Comparison of ENCODE assay signal across 17 cellular contexts in genomic region chr12:55698241-55698955, GRCh38. TPM values are rescaled to one million over a fixed set of nuclear protein-coding genes. Genes with fewer than 3 reads are reported as not detected.
A peak's percentile ranks its signal among the peaks of the same experiment; 100 is the strongest.
DNase-seq lines count a peak whose midpoint lies in the region; ATAC-seq and TF ChIP-seq lines count a peak whose summit lies in the region.
"Had no signal": no experiment of that assay in that cellular context is flagged by ENCODE, and none has a peak within 500 bp of the region (broad histone marks: within the 10 kb centered on the region; RNA-seq: fewer than 3 reads in every experiment).

No MANE protein-coding gene starts in this region.

- no peak overlapping the region for H3K27ac Mint-ChIP-seq in activated naive CD8-positive, alpha-beta T cell treated with anti-CD3 and anti-CD28 coated beads, Interleukin-2, amount 10 ng/mL, durations not matched to agents 7 days and 5 days
- no peak overlapping the region for H3K27ac Mint-ChIP-seq in activated naive CD8-positive, alpha-beta T cell treated with anti-CD3 and anti-CD28 coated beads for 36 hours

- H2AFZ ChIP-seq in mesenchymal stem cell (ENCODE audit: low read depth, low read length), result no peak overlapping the region

- no peak overlapping the region for H2BK12ac ChIP-seq in mesenchymal stem cell (ENCODE audit: low read length in 2 of 2)

- no peaks in the 10 kb centered on the region for H3K9me3 Mint-ChIP-seq in activated naive CD8-positive, alpha-beta T cell treated with anti-CD3 and anti-CD28 coated beads, Interleukin-2, amount 10 ng/mL, durations not matched to agents 7 days and 5 days
- no peaks in the 10 kb centered on the region for H3K9me3 Mint-ChIP-seq in activated naive CD8-positive, alpha-beta T cell treated with anti-CD3 and anti-CD28 coated beads for 36 hours

- H3K23ac ChIP-seq in mesenchymal stem cell (ENCODE audit: low read length in 2 of 2), result no peak overlapping the region

- peak overlapping the region; percentile 9 to 100 (median 24) for H3K27ac ChIP-seq in esophagus muscularis mucosa (replicated peaks in 1 of 4)
- H3K27ac ChIP-seq in transverse colon, result no peak overlapping the region
- H3K27ac ChIP-seq in mesenchymal stem cell (ENCODE audit: low read length, poor library complexity, severe bottlenecking), result no peak overlapping the region
- H3K27ac ChIP-seq: BLaER1 treated with 17β-estradiol and CSF1 and Interleukin-3, amounts not matched to agents 10 nM and 100 nM; HL-60 had no signal

- peak; percentile 17 for DNase-seq in activated naive CD8-positive, alpha-beta T cell treated with anti-CD3 and anti-CD28 coated beads, Interleukin-2, amount 10 ng/mL, durations not matched to agents 7 days and 5 days
- DNase-seq in activated naive CD8-positive, alpha-beta T cell treated with anti-CD3 and anti-CD28 coated beads for 36 hours, result no peak
- DNase-seq in esophagus muscularis mucosa (ENCODE audit: extremely low spot score), result no peak
- DNase-seq in sciatic nerve (ENCODE audit: low spot score), result peak; percentile 51
- DNase-seq in transverse colon, result peak; percentile 2
- no peak for DNase-seq in mesenchymal stem cell
- DNase-seq in kidney glomerular epithelial cell (lab: John Stamatoyannopoulos, UW), result no peak
- DNase-seq: DMS79 treated with DMSO at 0.1 percent for 48 hours, NCI-H1417, NCI-H187 treated with DMSO at 0.1 percent for 48 hours, NCI-H446, NCI-H69, OCI-M1 had no signal

- WGBS in esophagus muscularis mucosa, result 77% methylated on average over 5 of the region's 16 CpGs
- WGBS in transverse colon (ENCODE audit: low coverage in 1 of 2), 2 donors, result 53 to 92% methylated on average over 2 to 16 of the region's 16 CpGs
- WGBS in mesenchymal stem cell, result 86% methylated on average over 16 of the region's 16 CpGs

- no peaks in the 10 kb centered on the region for H3K27me3 ChIP-seq in esophagus muscularis mucosa
- H3K27me3 ChIP-seq in transverse colon, result no peaks in the 10 kb centered on the region
- H3K27me3 ChIP-seq in mesenchymal stem cell (ENCODE audit: control insufficient read depth in 1 of 2, insufficient read depth in 1 of 2, low read length in 2 of 2), result peaks cover 0 to 26% of the 10 kb centered on the region in 2 experiments
- H3K27me3 ChIP-seq: BLaER1 treated with 17β-estradiol and CSF1 and Interleukin-3, amounts not matched to agents 10 nM and 100 nM had no signal

- in situ Hi-C loops in transverse colon (cut with MboI; ENCODE audit: low pct_ligation_motif_present in 1 of 4, low pct_unique_long_range_greater_than_20kb in 1 of 4, low sequenced_read_pairs in 3 of 4), result no loop called here

- no peak overlapping the region for H3K14ac ChIP-seq in mesenchymal stem cell (ENCODE audit: low read length in 2 of 2)

- H3K4me2 ChIP-seq in mesenchymal stem cell (ENCODE audit: low read length, poor library complexity, severe bottlenecking), result no peak overlapping the region
- H3K4me2 ChIP-seq: BLaER1 treated with 17β-estradiol and CSF1 and Interleukin-3, amounts not matched to agents 10 nM and 100 nM had no signal

- H3K4me3 ChIP-seq in esophagus muscularis mucosa (no peak overlapping the region), transverse colon (no peak overlapping the region), mesenchymal stem cell (ENCODE audit: insufficient read depth in 1 of 2, low read depth in 1 of 2, low read length in 2 of 2) (no peak overlapping the region)
- H3K4me3 ChIP-seq: BLaER1 treated with 17β-estradiol and CSF1 and Interleukin-3, amounts not matched to agents 10 nM and 100 nM; K562 had no signal

- TF ChIP-seq CTCF in esophagus muscularis mucosa (IDR thresholded peaks at IDR 0.05) (no peak), transverse colon (IDR thresholded peaks at IDR 0.05) (no peak)

- peaks cover 30 to 53% (median 42%) of the 10 kb centered on the region in 4 donors for H3K4me1 ChIP-seq in esophagus muscularis mucosa
- H3K4me1 ChIP-seq in transverse colon, result peaks cover 0 to 9% (median 0%) of the 10 kb centered on the region in 4 donors
- H3K4me1 ChIP-seq in mesenchymal stem cell (ENCODE audit: control insufficient read depth, insufficient read depth, low read depth, low read length), result peaks cover 6% of the 10 kb centered on the region

- H3K9ac ChIP-seq in mesenchymal stem cell (ENCODE audit: low read length), result no peak overlapping the region
- H3K9ac ChIP-seq: BLaER1 treated with 17β-estradiol and CSF1 and Interleukin-3, amounts not matched to agents 10 nM and 100 nM had no signal

- H3K36me3 Mint-ChIP-seq in activated naive CD8-positive, alpha-beta T cell treated with anti-CD3 and anti-CD28 coated beads, Interleukin-2, amount 10 ng/mL, durations not matched to agents 7 days and 5 days, result no peaks in the 10 kb centered on the region
- H3K36me3 Mint-ChIP-seq in activated naive CD8-positive, alpha-beta T cell treated with anti-CD3 and anti-CD28 coated beads for 36 hours, result no peaks in the 10 kb centered on the region

- H4K91ac ChIP-seq in mesenchymal stem cell (ENCODE audit: low read length), result no peak overlapping the region

- no peak overlapping the region for H4K8ac ChIP-seq in mesenchymal stem cell (ENCODE audit: low read length)

- H2BK5ac ChIP-seq in mesenchymal stem cell (ENCODE audit: low read depth, low read length, poor library complexity, severe bottlenecking), result no peak overlapping the region

- H3K18ac ChIP-seq in mesenchymal stem cell (ENCODE audit: low read depth in 1 of 2, low read length in 2 of 2), result no peak overlapping the region

- no peaks in the 10 kb centered on the region for H3K27me3 Mint-ChIP-seq in activated naive CD8-positive, alpha-beta T cell treated with anti-CD3 and anti-CD28 coated beads, Interleukin-2, amount 10 ng/mL, durations not matched to agents 7 days and 5 days
- H3K27me3 Mint-ChIP-seq in activated naive CD8-positive, alpha-beta T cell treated with anti-CD3 and anti-CD28 coated beads for 36 hours, result no peaks in the 10 kb centered on the region

- no peak overlapping the region for H2BK15ac ChIP-seq in mesenchymal stem cell (ENCODE audit: low read depth, poor library complexity, severe bottlenecking)

- no peaks in the 10 kb centered on the region for H3K79me1 ChIP-seq in mesenchymal stem cell (replicated peaks; ENCODE audit: low read length, poor library complexity, severe bottlenecking)

- TF ChIP-seq POLR2A in esophagus muscularis mucosa (IDR thresholded peaks at IDR 0.05; ENCODE audit: low read depth) (no peak), transverse colon (IDR thresholded peaks at IDR 0.05) (no peak)

- H3K9me3 ChIP-seq in esophagus muscularis mucosa (no peaks in the 10 kb centered on the region), transverse colon (no peaks in the 10 kb centered on the region), mesenchymal stem cell (ENCODE audit: control insufficient read depth, low read length) (no peaks in the 10 kb centered on the region)
- H3K9me3 ChIP-seq: BLaER1 treated with 17β-estradiol and CSF1 and Interleukin-3, amounts not matched to agents 10 nM and 100 nM had no signal

- no peak overlapping the region for H2AK5ac ChIP-seq in mesenchymal stem cell (ENCODE audit: low read length, severe bottlenecking)

- H3K4ac ChIP-seq in mesenchymal stem cell (ENCODE audit: low read depth in 1 of 2, low read length in 2 of 2), result no peak overlapping the region

- intact Hi-C loops in esophagus muscularis mucosa (cut with DNase I), result no loop called here
- intact Hi-C loops in sciatic nerve (cut with DNase I), result no loop called here
- intact Hi-C loops in transverse colon (cut with DNase I; ENCODE audit: low total_unique reads), result no loop called here

- TF ChIP-seq EP300 in esophagus muscularis mucosa (IDR thresholded peaks at IDR 0.05) (no peak), transverse colon (IDR thresholded peaks at IDR 0.05; ENCODE audit: low read depth) (no peak)

- no peak for ATAC-seq in activated naive CD8-positive, alpha-beta T cell treated with anti-CD3 and anti-CD28 coated beads, Interleukin-2, amount 10 ng/mL, durations not matched to agents 7 days and 5 days (ENCODE audit: low read depth)
- ATAC-seq in sciatic nerve (no peak), GM21515 (IDR thresholded peaks at IDR 0.05; ENCODE audit: unreplicated experiment) (no peak)
- ATAC-seq: K562 had no signal

- no peak overlapping the region for H3K4me3 Mint-ChIP-seq in activated naive CD8-positive, alpha-beta T cell treated with anti-CD3 and anti-CD28 coated beads, Interleukin-2, amount 10 ng/mL, durations not matched to agents 7 days and 5 days
- no peak overlapping the region for H3K4me3 Mint-ChIP-seq in activated naive CD8-positive, alpha-beta T cell treated with anti-CD3 and anti-CD28 coated beads for 36 hours

- POLR2A ChIA-PET in activated naive CD8-positive, alpha-beta T cell treated with anti-CD3 and anti-CD28 coated beads, Interleukin-2, amount 10 ng/mL, durations not matched to agents 7 days and 5 days (lab: Charles Lee), result no interaction called here

- no peak overlapping the region for H2BK120ac ChIP-seq in mesenchymal stem cell (ENCODE audit: low read depth, low read length)

- H3K4me1 Mint-ChIP-seq in activated naive CD8-positive, alpha-beta T cell treated with anti-CD3 and anti-CD28 coated beads, Interleukin-2, amount 10 ng/mL, durations not matched to agents 7 days and 5 days, result no peaks in the 10 kb centered on the region
- no peaks in the 10 kb centered on the region for H3K4me1 Mint-ChIP-seq in activated naive CD8-positive, alpha-beta T cell treated with anti-CD3 and anti-CD28 coated beads for 36 hours

- H3K36me3 ChIP-seq in esophagus muscularis mucosa, result peaks cover 39 to 83% (median 69%) of the 10 kb centered on the region in 4 donors
- no peaks in the 10 kb centered on the region for H3K36me3 ChIP-seq in transverse colon
- peaks cover 0 to 77% of the 10 kb centered on the region in 2 experiments for H3K36me3 ChIP-seq in mesenchymal stem cell (ENCODE audit: control insufficient read depth in 1 of 2, insufficient read depth in 2 of 2, low read depth in 1 of 2, low read length in 2 of 2)
- H3K36me3 ChIP-seq: BLaER1 treated with 17β-estradiol and CSF1 and Interleukin-3, amounts not matched to agents 10 nM and 100 nM had no signal

RNA-seq across cellular contexts. Expression of gene ITGA7, which starts 9.3 kb away (rescaled TPM):
- 1 to 10 TPM; 4.1 to 4.2 TPM for total RNA-seq in activated naive CD8-positive, alpha-beta T cell treated with anti-CD3 and anti-CD28 coated beads, Interleukin-2, amount 10 ng/mL, durations not matched to agents 7 days and 5 days
- total RNA-seq in activated naive CD8-positive, alpha-beta T cell treated with anti-CD3 and anti-CD28 coated beads for 36 hours, result 1 to 10 TPM; 3.3 to 3.7 TPM
- total RNA-seq in esophagus muscularis mucosa, result 100 to 1,000 TPM; 155 to 245 (median 218) TPM
- total RNA-seq in sciatic nerve, result 307 TPM
- 100 to 1,000 TPM in 1 of 4 donors, 10 to 100 TPM in 3; 14.4 to 125 (median 23.6) TPM for total RNA-seq in transverse colon
- polyA plus RNA-seq in mesenchymal stem cell (2013, experiment 1 of 2), result 0.30 TPM
- 0.23 TPM for polyA plus RNA-seq in mesenchymal stem cell (2013, experiment 2 of 2)

RNA-seq across cellular contexts. Expression of gene BLOC1S1, which starts 17.4 kb away (rescaled TPM):
- total RNA-seq in activated naive CD8-positive, alpha-beta T cell treated with anti-CD3 and anti-CD28 coated beads, Interleukin-2, amount 10 ng/mL, durations not matched to agents 7 days and 5 days, result 100 to 1,000 TPM; 116 to 135 TPM
- 10 to 100 TPM; 81.9 to 88.4 TPM for total RNA-seq in activated naive CD8-positive, alpha-beta T cell treated with anti-CD3 and anti-CD28 coated beads for 36 hours
- total RNA-seq in esophagus muscularis mucosa (100 to 1,000 TPM; 159 to 253 (median 196) TPM), sciatic nerve (171 TPM), transverse colon (100 to 1,000 TPM; 158 to 494 (median 381) TPM)
- 95.3 TPM for polyA plus RNA-seq in mesenchymal stem cell (2013, experiment 1 of 2)
- 97.2 TPM for polyA plus RNA-seq in mesenchymal stem cell (2013, experiment 2 of 2)

RNA-seq across cellular contexts. Expression of gene RDH5, which starts 21.8 kb away (rescaled TPM):
- 10 to 100 TPM; 19.0 to 21.2 TPM for total RNA-seq in activated naive CD8-positive, alpha-beta T cell treated with anti-CD3 and anti-CD28 coated beads, Interleukin-2, amount 10 ng/mL, durations not matched to agents 7 days and 5 days
- total RNA-seq in activated naive CD8-positive, alpha-beta T cell treated with anti-CD3 and anti-CD28 coated beads for 36 hours, result 1 to 10 TPM; 4.2 to 6.7 TPM
- 10 to 100 TPM; 13.8 to 23.0 (median 17.2) TPM for total RNA-seq in esophagus muscularis mucosa
- 23.3 TPM for total RNA-seq in sciatic nerve
- 10 to 100 TPM; 16.5 to 74.4 (median 58.3) TPM for total RNA-seq in transverse colon
- 1.1 TPM for polyA plus RNA-seq in mesenchymal stem cell (2013, experiment 1 of 2)
- 1.1 TPM for polyA plus RNA-seq in mesenchymal stem cell (2013, experiment 2 of 2)

RNA-seq across cellular contexts. Expression of gene CD63, which starts 30.4 kb away (rescaled TPM):
- 100 to 1,000 TPM; 150 to 165 TPM for total RNA-seq in activated naive CD8-positive, alpha-beta T cell treated with anti-CD3 and anti-CD28 coated beads, Interleukin-2, amount 10 ng/mL, durations not matched to agents 7 days and 5 days
- 100 to 1,000 TPM; 113 to 117 TPM for total RNA-seq in activated naive CD8-positive, alpha-beta T cell treated with anti-CD3 and anti-CD28 coated beads for 36 hours
- total RNA-seq in esophagus muscularis mucosa, result 1,000 to 10,000 TPM in 1 of 4 donors, 100 to 1,000 TPM in 3; 742 to 1,177 (median 845) TPM
- total RNA-seq in sciatic nerve, result 870 TPM
- 100 to 1,000 TPM; 427 to 723 (median 581) TPM for total RNA-seq in transverse colon
- polyA plus RNA-seq in mesenchymal stem cell (2013, experiment 1 of 2), result 3,698 TPM
- 3,754 TPM for polyA plus RNA-seq in mesenchymal stem cell (2013, experiment 2 of 2)

RNA-seq across cellular contexts. Expression of gene GDF11, which starts 44.5 kb away (rescaled TPM):
- total RNA-seq in activated naive CD8-positive, alpha-beta T cell treated with anti-CD3 and anti-CD28 coated beads, Interleukin-2, amount 10 ng/mL, durations not matched to agents 7 days and 5 days, result 10 to 100 TPM; 10.2 to 11.5 TPM
- 10 to 100 TPM; 11.9 to 12.9 TPM for total RNA-seq in activated naive CD8-positive, alpha-beta T cell treated with anti-CD3 and anti-CD28 coated beads for 36 hours
- total RNA-seq in esophagus muscularis mucosa (1 to 10 TPM; 1.7 to 9.0 (median 4.9) TPM), sciatic nerve (10.0 TPM), transverse colon (1 to 10 TPM in 1 of 4 donors, under 1 TPM in 3; 0.37 to 1.7 (median 0.60) TPM)
- 23.3 TPM for polyA plus RNA-seq in mesenchymal stem cell (2013, experiment 1 of 2)
- polyA plus RNA-seq in mesenchymal stem cell (2013, experiment 2 of 2), result 21.7 TPM

Comparison
In these comparisons a context has a peak if more than half of its experiments do, and no peak if none do; other contexts are left out.
1. DNase-seq: peak in activated naive CD8-positive, alpha-beta T cell treated with anti-CD3 and anti-CD28 coated beads, Interleukin-2, amount 10 ng/mL, durations not matched to agents 7 days and 5 days (single experiment), sciatic nerve (single experiment) and transverse colon (single experiment); none in activated naive CD8-positive, alpha-beta T cell treated with anti-CD3 and anti-CD28 coated beads for 36 hours (single experiment), esophagus muscularis mucosa (single experiment), mesenchymal stem cell (single experiment) and kidney glomerular epithelial cell (single experiment).
2. H3K27ac ChIP-seq: peak in esophagus muscularis mucosa (4 of 4); none in transverse colon (0 of 4) and mesenchymal stem cell (single experiment).